ENCODE assay signal across 18 cellular contexts in genomic region chr13:111546921-111547675, GRCh38.
A peak's percentile ranks its signal among the peaks of the same experiment; 100 is the strongest.
DNase-seq lines count a peak whose midpoint lies in the region; ATAC-seq and TF ChIP-seq lines count a peak whose summit lies in the region.
"Had no signal": no experiment of that assay in that cellular context is flagged by ENCODE, and none has a peak within 500 bp of the region (broad histone marks: within the 10 kb centered on the region; RNA-seq: fewer than 3 reads in every experiment).

No MANE protein-coding gene starts in this region.

- intact Hi-C loops in cardiac septum (cut with DNase I) (no loop called here), heart left ventricle (cut with DNase I) (no loop called here), posterior vena cava (cut with DNase I) (no loop called here), MCF 10A (cut with micrococcal nuclease) (no loop called here)

- H3K36me3 Mint-ChIP-seq in MCF 10A (ENCODE audit: insufficient read depth, unreplicated experiment): no peaks in the 10 kb centered on the region
- H3K36me3 Mint-ChIP-seq: CD8-positive, alpha-beta T cell had no signal

- no peak overlapping the region for H3K4me3 ChIP-seq in heart left ventricle
- H3K4me3 ChIP-seq: BLaER1, GM23248, HAP-1 had no signal

- BruUV-seq in MCF 10A (replicated peaks; lab: Mats Ljungman, UMichigan): no TSS peak

- DNase-seq in cardiac septum (ENCODE audit: low spot score): peak; percentile 56
- no peak for DNase-seq in heart left ventricle
- DNase-seq in islet precursor cell: peak; percentile 27
- peak; percentile 29 for DNase-seq in posterior vena cava (ENCODE audit: low spot score)
- DNase-seq in MCF 10A (ENCODE audit: unreplicated experiment): no peak
- DNase-seq: Caco-2; CD4-positive, CD25-positive, alpha-beta regulatory T cell; CD8-positive, alpha-beta T cell; DMS153; DND-41; GM23248; HFFc6 had no signal

- peaks cover 41% of the 10 kb centered on the region for H3K9me3 Mint-ChIP-seq in MCF 10A (ENCODE audit: unreplicated experiment)

- POLR2A ChIA-PET in MCF 10A (lab: Yijun Ruan, JAX): no interaction called here

- no peaks in the 10 kb centered on the region for H3K27me3 Mint-ChIP-seq in MCF 10A (ENCODE audit: insufficient read depth, unreplicated experiment)
- H3K27me3 Mint-ChIP-seq: B cell; CD4-positive, CD25-positive, alpha-beta regulatory T cell had no signal

- H3K27me3 ChIP-seq in heart left ventricle: peaks cover 0 to 12% (median 0%) of the 10 kb centered on the region in 9 donors
- H3K27me3 ChIP-seq: BLaER1 had no signal

- TF ChIP-seq POLR2A in heart left ventricle (IDR thresholded peaks at IDR 0.05): no peak

- no peak overlapping the region for H3K4me3 Mint-ChIP-seq in MCF 10A (ENCODE audit: unreplicated experiment)
- H3K4me3 Mint-ChIP-seq: B cell; CD4-positive, CD25-positive, alpha-beta regulatory T cell; CD8-positive, alpha-beta T cell; HFFc6 had no signal

- no peaks in the 10 kb centered on the region for H3K4me1 ChIP-seq in heart left ventricle
- H3K4me1 ChIP-seq: Caco-2, HAP-1 had no signal

- no peaks in the 10 kb centered on the region for H3K4me1 Mint-ChIP-seq in MCF 10A (ENCODE audit: insufficient read depth, unreplicated experiment)
- H3K4me1 Mint-ChIP-seq: B cell; CD4-positive, CD25-positive, alpha-beta regulatory T cell had no signal

- no peak for ATAC-seq in heart left ventricle
- ATAC-seq in HG02623 (IDR thresholded peaks at IDR 0.05; ENCODE audit: unreplicated experiment): no peak
- ATAC-seq: CD8-positive, alpha-beta T cell had no signal

- H3K36me3 ChIP-seq in heart left ventricle: no peaks in the 10 kb centered on the region
- H3K36me3 ChIP-seq: BLaER1, HAP-1 had no signal

- WGBS in heart left ventricle, 4 donors: 81 to 84% (median 84%) methylated on average over 19 of the region's 19 CpGs

- peaks cover 0 to 3% (median 0%) of the 10 kb centered on the region in 12 donors for H3K9me3 ChIP-seq in heart left ventricle
- H3K9me3 ChIP-seq: Caco-2, HAP-1 had no signal

- no peak overlapping the region for H3K27ac Mint-ChIP-seq in MCF 10A (ENCODE audit: low read depth, unreplicated experiment)
- H3K27ac Mint-ChIP-seq: B cell; CD4-positive, CD25-positive, alpha-beta regulatory T cell; CD8-positive, alpha-beta T cell; HFFc6 had no signal

- H3K27ac ChIP-seq in heart left ventricle: no peak overlapping the region
- H3K27ac ChIP-seq: 22Rv1, BLaER1, C4-2B, GM23248 had no signal

- TF ChIP-seq CTCF in heart left ventricle (IDR thresholded peaks at IDR 0.05) (no peak), MCF 10A (IDR thresholded peaks at IDR 0.05; ENCODE audit: unreplicated experiment) (no peak)

- CTCF ChIA-PET in MCF 10A (lab: Yijun Ruan, JAX): no interaction called here

Comparison
In these comparisons a context has a peak if more than half of its experiments do, and no peak if none do; other contexts are left out.
1. DNase-seq: peak in cardiac septum (single experiment), islet precursor cell (single experiment) and posterior vena cava (single experiment); none in heart left ventricle (0 of 5) and MCF 10A (single experiment).